Comparison of ENCODE assay signal across 14 cellular contexts in the genomic region with DNA sequence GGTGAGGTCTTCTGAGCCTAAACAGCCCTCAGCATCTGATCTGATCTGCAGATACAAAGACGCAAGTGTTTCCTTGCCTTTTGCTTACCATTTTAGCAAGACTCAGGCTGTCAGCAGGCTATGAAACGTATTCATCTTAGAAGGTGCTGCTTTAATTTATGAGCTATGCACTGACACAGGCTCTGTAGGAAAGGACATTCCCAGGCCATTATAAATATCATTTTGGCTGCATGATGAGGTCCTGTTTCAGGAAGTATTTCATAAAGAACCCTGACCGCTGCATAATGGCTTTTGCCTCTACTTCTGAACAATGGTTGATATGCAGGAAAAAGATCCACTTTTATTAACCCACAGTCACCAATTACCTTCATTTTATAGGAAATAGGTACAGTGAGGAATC.
DNase-seq lines count a peak whose midpoint lies in the region; ATAC-seq and TF ChIP-seq lines count a peak whose summit lies in the region.
"Had no signal": no experiment of that assay in that cellular context is flagged by ENCODE, and none has a peak within 500 bp of the region (broad histone marks: within the 10 kb centered on the region; RNA-seq: fewer than 3 reads in every experiment).

No MANE protein-coding gene starts in this region.

- peak; percentile 31 for DNase-seq in EH (ENCODE audit: low read depth)
- DNase-seq in brain microvascular endothelial cell, result no peak
- DNase-seq in fibroblast of villous mesenchyme (ENCODE audit: low read depth), result peak; percentile 43
- no peak for DNase-seq in stimulated activated naive B cell treated with anti-CD40 and anti-IgM and Interleukin-4, amounts not matched to agents 10 μg/mL and 1 μg/mL and 100 μg/mL, for 72 hours
- no peak for DNase-seq in heart left ventricle
- DNase-seq in mammary epithelial cell, result no peak
- DNase-seq: Caco-2; CD8-positive, alpha-beta memory T cell; DND-41; GF-D8 had no signal

- dilution Hi-C loops in mammary epithelial cell (cut with HindIII; ENCODE audit: low sequenced_read_pairs), result no loop called here

- no peaks in the 10 kb centered on the region for H3K79me2 ChIP-seq in mammary epithelial cell (ENCODE audit: insufficient read depth, low read length)

- 68 to 89% (median 82%) methylated on average over 3 of the region's 3 CpGs for WGBS in heart left ventricle, 4 donors
- WGBS in mammary epithelial cell (ENCODE audit: low coverage, missing lambda C conversion rate), result 88% methylated on average over 3 of the region's 3 CpGs

- no peak for TF ChIP-seq POLR2A in heart left ventricle (IDR thresholded peaks at IDR 0.05)

- H3K36me3 Mint-ChIP-seq in stimulated activated naive B cell treated with anti-CD40 and anti-IgM and Interleukin-4, amounts not matched to agents 10 μg/mL and 1 μg/mL and 100 μg/mL, for 72 hours, result no peaks in the 10 kb centered on the region
- H3K36me3 Mint-ChIP-seq: CD8-positive, alpha-beta memory T cell had no signal

- no peaks in the 10 kb centered on the region for H3K9me3 ChIP-seq in skeletal muscle satellite cell (replicated peaks; ENCODE audit: low read length)
- H3K9me3 ChIP-seq in heart left ventricle, result no peaks in the 10 kb centered on the region
- no peaks in the 10 kb centered on the region for H3K9me3 ChIP-seq in mammary epithelial cell (replicated peaks; ENCODE audit: insufficient read depth, low read length)
- H3K9me3 ChIP-seq: A549, Caco-2 had no signal

- H3K36me3 ChIP-seq in brain microvascular endothelial cell (replicated peaks) (no peaks in the 10 kb centered on the region), skeletal muscle satellite cell (ENCODE audit: insufficient read depth, low read length) (no peaks in the 10 kb centered on the region), heart left ventricle (no peaks in the 10 kb centered on the region), mammary epithelial cell (ENCODE audit: insufficient read depth, low read length) (no peaks in the 10 kb centered on the region)
- H3K36me3 ChIP-seq: BLaER1 had no signal

- no peak overlapping the region for H3K4me3 Mint-ChIP-seq in stimulated activated naive B cell treated with anti-CD40 and anti-IgM and Interleukin-4, amounts not matched to agents 10 μg/mL and 1 μg/mL and 100 μg/mL, for 72 hours
- H3K4me3 Mint-ChIP-seq: CD8-positive, alpha-beta memory T cell had no signal

- H4K20me1 ChIP-seq in mammary epithelial cell (ENCODE audit: insufficient read depth, low read length), result no peaks in the 10 kb centered on the region
- H4K20me1 ChIP-seq: BLaER1 had no signal

- H3K27ac ChIP-seq in brain microvascular endothelial cell (peak overlapping the region; percentile 85), heart left ventricle (no peak overlapping the region), mammary epithelial cell (ENCODE audit: insufficient read depth, low read depth, low read length) (no peak overlapping the region)
- H3K27ac ChIP-seq: BLaER1 had no signal

- no peaks in the 10 kb centered on the region for H3K9me3 Mint-ChIP-seq in stimulated activated naive B cell treated with anti-CD40 and anti-IgM and Interleukin-4, amounts not matched to agents 10 μg/mL and 1 μg/mL and 100 μg/mL, for 72 hours
- H3K9me3 Mint-ChIP-seq: CD8-positive, alpha-beta memory T cell had no signal

- no peaks in the 10 kb centered on the region for H3K27me3 Mint-ChIP-seq in stimulated activated naive B cell treated with anti-CD40 and anti-IgM and Interleukin-4, amounts not matched to agents 10 μg/mL and 1 μg/mL and 100 μg/mL, for 72 hours

- no peaks in the 10 kb centered on the region for H3K27me3 ChIP-seq in brain microvascular endothelial cell (replicated peaks)
- no peaks in the 10 kb centered on the region for H3K27me3 ChIP-seq in skeletal muscle satellite cell (ENCODE audit: control insufficient read depth, insufficient read depth, low read length)
- no peaks in the 10 kb centered on the region for H3K27me3 ChIP-seq in heart left ventricle
- no peaks in the 10 kb centered on the region for H3K27me3 ChIP-seq in mammary epithelial cell (ENCODE audit: insufficient read depth, low read length)
- H3K27me3 ChIP-seq: BLaER1 had no signal

- TF ChIP-seq CTCF in brain microvascular endothelial cell (IDR thresholded peaks at IDR 0.05; ENCODE audit: low read depth, low read length, missing control alignments), result no peak
- no peak for TF ChIP-seq CTCF in fibroblast of villous mesenchyme (IDR thresholded peaks at IDR 0.05; ENCODE audit: insufficient read depth, low read depth, low read length)
- no peak for TF ChIP-seq CTCF in heart left ventricle (IDR thresholded peaks at IDR 0.05)
- no peak for TF ChIP-seq CTCF in mammary epithelial cell (conservative IDR thresholded peaks at IDR 0.05 in 1 of 2, IDR thresholded peaks at IDR 0.05 in 1 of 2; ENCODE audit: extremely low read depth in 1 of 2, insufficient read depth in 1 of 2, low read depth in 1 of 2, low read length in 2 of 2)

- H3K4me1 Mint-ChIP-seq in stimulated activated naive B cell treated with anti-CD40 and anti-IgM and Interleukin-4, amounts not matched to agents 10 μg/mL and 1 μg/mL and 100 μg/mL, for 72 hours, result peaks cover 5 to 12% of the 10 kb centered on the region in 2 donors

- H3K4me1 ChIP-seq in skeletal muscle satellite cell (ENCODE audit: control insufficient read depth, insufficient read depth, low read length) (peaks cover 50% of the 10 kb centered on the region), heart left ventricle (peaks cover 0 to 9% (median 0%) of the 10 kb centered on the region in 12 donors), mammary epithelial cell (ENCODE audit: insufficient read depth, low read length) (peaks cover 16% of the 10 kb centered on the region)
- H3K4me1 ChIP-seq: Caco-2 had no signal

- no peak overlapping the region for H2AFZ ChIP-seq in mammary epithelial cell (ENCODE audit: low read depth, low read length)

- no peak overlapping the region for H3K4me3 ChIP-seq in brain microvascular endothelial cell (ENCODE audit: low read depth, low read length)
- H3K4me3 ChIP-seq in fibroblast of villous mesenchyme (ENCODE audit: low read depth, low read length), result no peak overlapping the region
- no peak overlapping the region for H3K4me3 ChIP-seq in skeletal muscle satellite cell (ENCODE audit: low read length)
- H3K4me3 ChIP-seq in heart left ventricle, result no peak overlapping the region
- H3K4me3 ChIP-seq in mammary epithelial cell (replicated peaks in 1 of 3; ENCODE audit: insufficient read depth in 1 of 3, low read depth in 2 of 3, low read length in 3 of 3), result no peak overlapping the region
- H3K4me3 ChIP-seq: A549, BLaER1 had no signal

- intact Hi-C loops in heart left ventricle (cut with DNase I) (no loop called here), mammary epithelial cell (cut with micrococcal nuclease) (no loop called here)

- H3K9ac ChIP-seq in skeletal muscle satellite cell (ENCODE audit: low read depth, low read length) (peak overlapping the region; percentile 73), mammary epithelial cell (ENCODE audit: insufficient read depth, low read length) (no peak overlapping the region)
- H3K9ac ChIP-seq: BLaER1 had no signal

- BruUV-seq in mammary epithelial cell (replicated peaks; lab: Mats Ljungman, UMichigan), result no TSS peak

- no peak overlapping the region for H3K27ac Mint-ChIP-seq in stimulated activated naive B cell treated with anti-CD40 and anti-IgM and Interleukin-4, amounts not matched to agents 10 μg/mL and 1 μg/mL and 100 μg/mL, for 72 hours
- H3K27ac Mint-ChIP-seq: CD8-positive, alpha-beta memory T cell had no signal

- no peak for ATAC-seq in stimulated activated naive B cell treated with anti-CD40 and anti-IgM and Interleukin-4, amounts not matched to agents 10 μg/mL and 1 μg/mL and 100 μg/mL, for 72 hours (replicated peaks)
- ATAC-seq in heart left ventricle, result no peak
- ATAC-seq: A549, HCT116 had no signal

- H3K4me2 ChIP-seq in skeletal muscle satellite cell (ENCODE audit: low read length), result no peak overlapping the region
- no peak overlapping the region for H3K4me2 ChIP-seq in mammary epithelial cell (ENCODE audit: insufficient read depth, low read depth, low read length)
- H3K4me2 ChIP-seq: A549, BLaER1 had no signal

- in situ Hi-C loops in brain microvascular endothelial cell (cut with HindIII; ENCODE audit: low pct_ligation_motif_present, low sequenced_read_pairs), result no loop called here
- in situ Hi-C loops in mammary epithelial cell (cut with MboI; ENCODE audit: low sequenced_read_pairs in 2 of 2), result no loop called here

- CTCF ChIA-PET in mammary epithelial cell (lab: Charles Lee; ENCODE audit: low non-redundant PET), result no interaction called here

Comparison
In these comparisons a context has a peak if more than half of its experiments do, and no peak if none do; other contexts are left out.
1. DNase-seq: peak in EH (single experiment) and fibroblast of villous mesenchyme (single experiment); none in brain microvascular endothelial cell (single experiment), stimulated activated naive B cell treated with anti-CD40 and anti-IgM and Interleukin-4, amounts not matched to agents 10 μg/mL and 1 μg/mL and 100 μg/mL, for 72 hours (single experiment), heart left ventricle (0 of 5) and mammary epithelial cell (single experiment).